ENCODE assay signal across 8 cellular contexts in the genomic region with DNA sequence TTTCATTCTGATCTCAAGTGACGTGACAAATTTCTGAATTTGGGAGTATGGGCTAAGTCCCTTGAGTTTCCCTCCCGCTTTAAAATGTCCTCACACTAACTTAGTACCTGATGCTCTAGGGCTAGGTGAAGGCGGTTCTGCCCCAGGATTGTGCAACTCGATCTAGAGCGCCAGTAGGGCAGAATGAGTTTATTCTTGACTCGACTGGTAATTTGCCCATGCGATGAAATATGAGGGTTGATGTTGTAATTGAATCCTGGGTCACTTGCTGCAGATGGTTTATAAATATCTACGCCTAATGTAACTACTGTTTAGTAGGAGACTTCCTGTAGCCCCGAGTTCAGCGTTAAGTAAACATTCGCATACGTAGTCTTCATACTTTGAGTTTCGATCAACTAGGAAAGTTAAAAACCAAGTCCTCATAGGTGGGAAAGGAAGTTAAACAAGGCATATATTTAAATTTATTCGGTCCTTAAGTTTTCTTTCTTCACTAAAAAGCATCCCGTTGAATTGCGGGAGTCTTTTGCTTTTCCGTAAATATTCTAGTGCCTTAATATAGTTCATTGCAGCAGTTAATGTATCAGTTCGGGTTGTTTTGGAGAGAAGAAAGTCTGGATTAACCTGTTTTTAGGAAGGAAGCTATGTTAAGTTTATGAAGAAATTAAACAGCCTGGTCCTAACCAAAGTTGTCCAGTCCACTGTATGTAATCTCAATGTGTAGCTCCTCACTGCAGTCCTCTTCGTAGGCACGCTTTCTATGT. TPM values are rescaled to one million over a fixed set of nuclear protein-coding genes. Genes with fewer than 3 reads are reported as not detected.
A peak's percentile ranks its signal among the peaks of the same experiment; 100 is the strongest.
DNase-seq lines count a peak whose midpoint lies in the region; ATAC-seq and TF ChIP-seq lines count a peak whose summit lies in the region.

No MANE protein-coding gene starts in this region.

- intact Hi-C loops in activated B cell treated with CpG ODN at 0.5 μM for 24 hours (cut with micrococcal nuclease) = loop anchor here (2.0 kb wide), 3 partner anchors 45 to 243 kb away; partner anchors contain the start of genes RANBP10 and TSNAXIP1

- peak overlapping the region; percentile 82 for H3K4me2 ChIP-seq in DND-41 (ENCODE audit: insufficient read depth, low read length)

- H3K27ac ChIP-seq in DND-41 (ENCODE audit: low read length) = peak overlapping the region; percentile 98

- H4K20me1 ChIP-seq in DND-41 (ENCODE audit: insufficient read depth, low read length) = peaks cover 55% of the 10 kb centered on the region

- peaks cover 68% of the 10 kb centered on the region for H3K4me1 Mint-ChIP-seq in activated B cell treated with CpG ODN at 0.5 μM for 24 hours
- H3K4me1 Mint-ChIP-seq in osteocyte (ENCODE audit: unreplicated experiment) = peaks cover 27% of the 10 kb centered on the region

- H3K27ac Mint-ChIP-seq in activated B cell treated with CpG ODN at 0.5 μM for 24 hours (peak overlapping the region; percentile 94), osteocyte (ENCODE audit: unreplicated experiment) (peak overlapping the region; percentile 89)

- peak overlapping the region; percentile 66 to 93 for H3K4me3 ChIP-seq in DND-41 (ENCODE audit: low read depth in 1 of 2, low read length in 2 of 2)

- POLR2A ChIA-PET in activated B cell treated with CpG ODN at 0.5 μM for 24 hours (lab: Charles Lee) = interaction anchor here (0.6 to 5.0 kb wide), 15 partner anchors 12 to 529 kb away, joined by 4 to 133 read pairs (median 20); partner anchors contain the start of genes ACD, ATP6V0D1, C16orf86 and CARMIL2

- H3K79me2 ChIP-seq in DND-41 (ENCODE audit: insufficient read depth, low read length) = peaks cover 89% of the 10 kb centered on the region

- H3K36me3 Mint-ChIP-seq in activated B cell treated with CpG ODN at 0.5 μM for 24 hours (ENCODE audit: low read depth) = peaks cover 7% of the 10 kb centered on the region
- H3K36me3 Mint-ChIP-seq in osteocyte (ENCODE audit: unreplicated experiment) = no peaks in the 10 kb centered on the region

- ATAC-seq in DND-41 (ENCODE audit: insufficient read depth, low read depth) = no peak
- no peak for ATAC-seq in activated B cell treated with CpG ODN at 0.5 μM for 24 hours (ENCODE audit: low read depth)
- ATAC-seq in HG03457 (IDR thresholded peaks at IDR 0.05; ENCODE audit: unreplicated experiment) = no peak

- peak overlapping the region; percentile 100 for H3K9ac ChIP-seq in DND-41 (ENCODE audit: low read depth, low read length)

- H3K27me3 Mint-ChIP-seq in activated B cell treated with CpG ODN at 0.5 μM for 24 hours = no peaks in the 10 kb centered on the region
- no peaks in the 10 kb centered on the region for H3K27me3 Mint-ChIP-seq in osteocyte (ENCODE audit: unreplicated experiment)

- peaks cover 17% of the 10 kb centered on the region; the same call in 1 of the 2 replicates for H3K36me3 ChIP-seq in DND-41 (ENCODE audit: insufficient read depth, low read length)

- H2AFZ ChIP-seq in DND-41 (ENCODE audit: low read depth, low read length) = peak overlapping the region; percentile 75; the same call in 1 of the 2 replicates

- H3K4me3 Mint-ChIP-seq in activated B cell treated with CpG ODN at 0.5 μM for 24 hours (peak overlapping the region; percentile 91), osteocyte (ENCODE audit: unreplicated experiment) (peak overlapping the region; percentile 84)

- no peaks in the 10 kb centered on the region for H3K27me3 ChIP-seq in DND-41 (ENCODE audit: insufficient read depth, low read length, poor library complexity)

- TF ChIP-seq CTCF in DND-41 (IDR thresholded peaks at IDR 0.05; ENCODE audit: borderline replicate concordance, extremely low read depth, low read length, poor library complexity, severe bottlenecking) = no peak
- no peak for TF ChIP-seq CTCF in activated B cell treated with CpG ODN at 0.5 μM for 24 hours (IDR thresholded peaks at IDR 0.05)
- TF ChIP-seq CTCF in osteocyte (IDR thresholded peaks at IDR 0.05) = no peak

- CTCF ChIA-PET in activated B cell treated with CpG ODN at 0.5 μM for 24 hours (lab: Charles Lee) = interaction anchor here (0.6 to 10.0 kb wide), 15 partner anchors 16 to 136 kb away, joined by 3 to 200 read pairs (median 7); partner anchors contain the start of genes ATP6V0D1 and CARMIL2

- peaks cover 64% of the 10 kb centered on the region for H3K4me1 ChIP-seq in DND-41 (ENCODE audit: insufficient read depth, low read length)

- H3K9me3 Mint-ChIP-seq in activated B cell treated with CpG ODN at 0.5 μM for 24 hours (no peaks in the 10 kb centered on the region), osteocyte (ENCODE audit: unreplicated experiment) (no peaks in the 10 kb centered on the region)

- H3K9me3 ChIP-seq in DND-41 (ENCODE audit: insufficient read depth, low read length, severe bottlenecking) = no peaks in the 10 kb centered on the region

- DNase-seq in DND-41 (peak; percentile 36), LHCN-M2 (ENCODE audit: low read depth) (peak; percentile 68), activated B cell treated with CpG ODN at 0.5 μM for 24 hours (no peak), fibroblast of peridontal ligament (ENCODE audit: extremely low read depth) (peak; percentile 83), osteocyte (ENCODE audit: extremely low spot score, unreplicated experiment) (no peak), HK-2 (ENCODE audit: unreplicated experiment) (no peak), NCI-H2196 treated with DMSO at 0.1 percent for 48 hours (lab: John Stamatoyannopoulos, UW; ENCODE audit: unreplicated experiment) (no peak)

RNA-seq across cellular contexts. Expression of gene CTCF, which starts 1.6 kb away (rescaled TPM):
- total RNA-seq in LHCN-M2 (2014; rRNA removed) (30.6 and 36.7 TPM in 2 replicates), activated B cell treated with CpG ODN at 0.5 μM for 24 hours (53.1 and 59.6 TPM in 2 replicates), osteocyte (43.2 and 47.4 TPM in 2 replicates)
- polyA plus RNA-seq in LHCN-M2 (2012) = 19.1 TPM

RNA-seq across cellular contexts. Expression of gene RIPOR1, which starts 35.3 kb away (rescaled TPM):
- total RNA-seq in LHCN-M2 (2014; rRNA removed) (24.3 and 24.4 TPM in 2 replicates), activated B cell treated with CpG ODN at 0.5 μM for 24 hours (136 and 159 TPM in 2 replicates), osteocyte (75.0 and 77.0 TPM in 2 replicates)
- polyA plus RNA-seq in LHCN-M2 (2012) = 49.1 TPM

Comparison
In these comparisons a context has a peak if more than half of its experiments do, and no peak if none do; other contexts are left out.
1. DNase-seq: peak in DND-41 (single experiment), LHCN-M2 (single experiment) and fibroblast of peridontal ligament (single experiment); none in activated B cell treated with CpG ODN at 0.5 μM for 24 hours (single experiment), osteocyte (single experiment), HK-2 (single experiment) and NCI-H2196 treated with DMSO at 0.1 percent for 48 hours (single experiment).